Comparison of ENCODE assay signal across 26 cellular contexts in genomic region chr17:78959803-78960202, GRCh38. TPM values are rescaled to one million over a fixed set of nuclear protein-coding genes. Genes with fewer than 3 reads are reported as not detected.
"Had no signal": no experiment of that assay in that cellular context is flagged by ENCODE, and none has a peak within 500 bp of the region (broad histone marks: within the 10 kb centered on the region; RNA-seq: fewer than 3 reads in every experiment).

No MANE protein-coding gene starts in this region.

- H3K27me3 Mint-ChIP-seq: activated CD4-positive, alpha-beta T cell treated with anti-CD3 and anti-CD28 coated beads, Interleukin-2, amount 10 ng/mL, durations not matched to agents 24 days and 14 days; activated naive CD8-positive, alpha-beta T cell treated with anti-CD3 and anti-CD28 coated beads for 36 hours had no signal

- H3K27ac Mint-ChIP-seq: activated B cell treated with CpG ODN at 0.5 μM for 24 hours; activated CD4-positive, alpha-beta memory T cell treated with anti-CD3 and anti-CD28 coated beads for 36 hours; activated CD4-positive, alpha-beta T cell treated with anti-CD3 and anti-CD28 coated beads, Interleukin-2, amount 10 ng/mL, durations not matched to agents 24 days and 14 days; activated naive CD4-positive, alpha-beta T cell treated with anti-CD3 and anti-CD28 coated beads, Interleukin-2, amount 10 ng/mL, durations not matched to agents 7 days and 5 days; activated naive CD8-positive, alpha-beta T cell treated with anti-CD3 and anti-CD28 coated beads for 36 hours; activated T-helper 2 cell treated with anti-CD3 and anti-CD28 coated beads, Interferon-gamma antibody, Interleukin-2, Interleukin-4, amounts not matched to agents 10 μg/mL and 5 μg/mL and 100 μg/mL, durations not matched to agents 14 hours and 24 hours and 36 hours; T-helper 17 cell had no signal

- H3K4me3 Mint-ChIP-seq: activated B cell treated with CpG ODN at 0.5 μM for 24 hours; activated CD4-positive, alpha-beta memory T cell treated with anti-CD3 and anti-CD28 coated beads for 36 hours; activated CD4-positive, alpha-beta T cell treated with anti-CD3 and anti-CD28 coated beads, Interleukin-2, amount 10 ng/mL, durations not matched to agents 24 days and 14 days; activated naive CD4-positive, alpha-beta T cell treated with anti-CD3 and anti-CD28 coated beads, Interleukin-2, amount 10 ng/mL, durations not matched to agents 7 days and 5 days; activated naive CD8-positive, alpha-beta T cell treated with anti-CD3 and anti-CD28 coated beads for 36 hours; T-helper 17 cell had no signal

- H3K36me3 Mint-ChIP-seq: activated CD4-positive, alpha-beta memory T cell treated with anti-CD3 and anti-CD28 coated beads for 36 hours; activated naive CD4-positive, alpha-beta T cell treated with anti-CD3 and anti-CD28 coated beads, Interleukin-2, amount 10 ng/mL, durations not matched to agents 7 days and 5 days; activated naive CD8-positive, alpha-beta T cell treated with anti-CD3 and anti-CD28 coated beads for 36 hours had no signal

- DNase-seq: activated B cell treated with CpG ODN at 0.5 μM for 24 hours; activated CD4-positive, alpha-beta memory T cell treated with anti-CD3 and anti-CD28 coated beads for 36 hours; activated CD4-positive, alpha-beta T cell treated with anti-CD3 and anti-CD28 coated beads for 1 hour; activated CD4-positive, alpha-beta T cell treated with anti-CD3 and anti-CD28 coated beads, Interleukin-2, amount 10 ng/mL, durations not matched to agents 24 days and 14 days; activated CD8-positive, alpha-beta memory T cell treated with anti-CD3 and anti-CD28 coated beads for 24 hours; activated gamma-delta T cell treated with Interleukin-2 at 50 U/mL for 16 hours; activated naive CD4-positive, alpha-beta T cell treated with anti-CD3 and anti-CD28 coated beads, Interleukin-2, amount 10 ng/mL, durations not matched to agents 7 days and 5 days; activated naive CD8-positive, alpha-beta T cell treated with anti-CD3 and anti-CD28 coated beads for 36 hours; activated T-cell treated with anti-CD3 and anti-CD28 coated beads, Interleukin-2, amount 50 U/mL, for 48 hours; caudate nucleus; MM.1S; NCI-H1105; NCI-H1436; NCI-H187 treated with DMSO at 0.1 percent for 48 hours; NCI-H2081 treated with DMSO at 0.1 percent for 48 hours; NCI-H2227 treated with DMSO at 0.1 percent for 48 hours; NCI-H526; NCI-H774; NK-92 treated with Interleukin-12 subunit alpha and Interleukin-12 subunit beta, amount 100 ng/mL, for 24 hours; OCI-M1; RPMI8226; T-helper 17 cell; T-helper 9 cell had no signal

- H3K4me1 Mint-ChIP-seq: activated naive CD4-positive, alpha-beta T cell treated with anti-CD3 and anti-CD28 coated beads, Interleukin-2, amount 10 ng/mL, durations not matched to agents 7 days and 5 days; activated naive CD8-positive, alpha-beta T cell treated with anti-CD3 and anti-CD28 coated beads for 36 hours had no signal

- H3K9me3 Mint-ChIP-seq: activated B cell treated with CpG ODN at 0.5 μM for 24 hours; activated CD4-positive, alpha-beta memory T cell treated with anti-CD3 and anti-CD28 coated beads for 36 hours; activated CD4-positive, alpha-beta T cell treated with anti-CD3 and anti-CD28 coated beads, Interleukin-2, amount 10 ng/mL, durations not matched to agents 24 days and 14 days; activated naive CD4-positive, alpha-beta T cell treated with anti-CD3 and anti-CD28 coated beads, Interleukin-2, amount 10 ng/mL, durations not matched to agents 7 days and 5 days; activated naive CD8-positive, alpha-beta T cell treated with anti-CD3 and anti-CD28 coated beads for 36 hours; activated T-helper 2 cell treated with anti-CD3 and anti-CD28 coated beads, Interferon-gamma antibody, Interleukin-2, Interleukin-4, amounts not matched to agents 10 μg/mL and 5 μg/mL and 100 μg/mL, durations not matched to agents 14 hours and 24 hours and 36 hours had no signal

- ATAC-seq: Panc1, Right ventricle myocardium inferior, T-helper 17 cell had no signal

RNA-seq across cellular contexts. Expression of gene CEP295NL, which starts 56.8 kb away (rescaled TPM):
- total RNA-seq: activated CD4-positive, alpha-beta memory T cell treated with anti-CD3 and anti-CD28 coated beads for 36 hours; activated T-helper 2 cell treated with anti-CD3 and anti-CD28 coated beads, Interferon-gamma antibody, Interleukin-2, Interleukin-4, amounts not matched to agents 10 μg/mL and 5 μg/mL and 100 μg/mL, durations not matched to agents 14 hours and 24 hours and 36 hours had no signal
